Comparison of ENCODE assay signal across 4 cellular contexts in genomic region chr17:6774906-6775305, GRCh38. TPM values are rescaled to one million over a fixed set of nuclear protein-coding genes. Genes with fewer than 3 reads are reported as not detected.
"Had no signal": no experiment of that assay in that cellular context is flagged by ENCODE, and none has a peak within 500 bp of the region (broad histone marks: within the 10 kb centered on the region; RNA-seq: fewer than 3 reads in every experiment).

No MANE protein-coding gene starts in this region.

RNA-seq across cellular contexts. Expression of gene FBXO39, which starts 1.1 kb away (rescaled TPM):
- total RNA-seq: LHCN-M2, NCI-H460 had no signal

RNA-seq across cellular contexts. Expression of gene XAF1, which starts 19.1 kb away (rescaled TPM):
- total RNA-seq: MCF 10A, NCI-H460 had no signal

RNA-seq across cellular contexts. Expression of gene TEKT1, which starts 56.6 kb away (rescaled TPM):
- total RNA-seq: LHCN-M2, M059J, MCF 10A, NCI-H460 had no signal
